Comparison of ENCODE assay signal across 1 cellular context in genomic region chr2:1430491-1430890, GRCh38.
TF ChIP-seq lines count a peak whose summit lies in the region.

No MANE protein-coding gene starts in this region.

TF ChIP-seq in GM23338, 12 proteins besides CTCF, POLR2A, EP300 and RAD21 (continued from another document):
- TF ChIP-seq ZNF462 (CRISPR knock-in tag; IDR thresholded peaks at IDR 0.05), result no peak
- no peak for TF ChIP-seq STAT1 (IDR thresholded peaks at IDR 0.05; ENCODE audit: unreplicated experiment)
- no peak for TF ChIP-seq EZH2 (IDR thresholded peaks at IDR 0.05; ENCODE audit: low read depth, unreplicated experiment)
- no peak for TF ChIP-seq ZNF114 (CRISPR knock-in tag; IDR thresholded peaks at IDR 0.05)
- TF ChIP-seq ETS1 (IDR thresholded peaks at IDR 0.05), result no peak
- TF ChIP-seq POLR2AphosphoS5 (IDR thresholded peaks at IDR 0.05; ENCODE audit: low read depth), result no peak
- no peak for TF ChIP-seq JUNB (IDR thresholded peaks at IDR 0.05; ENCODE audit: unreplicated experiment)
- TF ChIP-seq NANOG (IDR thresholded peaks at IDR 0.05; ENCODE audit: borderline replicate concordance), result no peak
